In the genomic region with DNA sequence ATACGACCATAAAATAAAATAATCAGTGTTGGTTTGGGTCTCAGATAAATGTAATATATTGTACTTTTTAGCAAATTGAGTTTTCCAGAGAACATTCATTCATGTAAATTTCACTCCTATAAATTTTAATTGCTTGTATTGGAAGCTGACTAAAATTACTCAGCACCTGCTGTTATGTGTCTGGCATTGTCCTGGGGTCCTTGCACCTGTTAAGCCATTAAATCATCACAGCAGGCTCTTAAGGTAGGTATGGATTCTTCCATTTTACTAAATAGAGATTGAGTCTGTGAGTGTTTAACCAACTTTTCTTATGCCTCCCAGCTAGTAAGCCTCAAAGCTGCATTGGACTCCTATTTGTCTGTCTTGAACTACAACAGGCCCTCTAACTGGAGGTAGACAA, we compare ENCODE assay signal across 9 cellular contexts.
DNase-seq lines count a peak whose midpoint lies in the region; ATAC-seq, FAIRE-seq and TF ChIP-seq lines count a peak whose summit lies in the region.
"Had no signal": no experiment of that assay in that cellular context is flagged by ENCODE, and none has a peak within 500 bp of the region (broad histone marks: within the 10 kb centered on the region; RNA-seq: fewer than 3 reads in every experiment).

No MANE protein-coding gene starts in this region.

- in situ Hi-C loops in HepG2 (cut with HindIII; ENCODE audit: extremely low pct_ligation_motif_present, low pct_unique_long_range_greater_than_20kb) = no loop called here

- no peak for FAIRE-seq in HepG2 (lab: Jason Lieb, UNC)

- H3K27me3 ChIP-seq in liver (ENCODE audit: control insufficient read depth in 4 of 4, insufficient read depth in 4 of 4, low read length in 3 of 4) (no peaks in the 10 kb centered on the region), HepG2 (ENCODE audit: control insufficient read depth in 1 of 2, insufficient read depth in 2 of 2, low read length in 2 of 2) (no peaks in the 10 kb centered on the region), mucosa of rectum (ENCODE audit: control insufficient read depth in 2 of 2, insufficient read depth in 2 of 2, low read length in 2 of 2) (no peaks in the 10 kb centered on the region), esophagus squamous epithelium (no peaks in the 10 kb centered on the region)

- POLR2A ChIA-PET in HepG2 (lab: Yijun Ruan, JAX) = no interaction called here
- POLR2A ChIA-PET in activated CD8-positive, alpha-beta T cell treated with anti-CD3 and anti-CD28 coated beads, Interleukin-2, amount 10 ng/mL, durations not matched to agents 7 days and 5 days (lab: Charles Lee) = interaction anchor here (3.4 kb wide), 1 partner anchor 305 kb away, joined by 12 read pairs; a partner anchor contains a TSS

- DNase-seq in HepG2 (ENCODE audit: low spot score) = no peak
- no peak for DNase-seq in activated CD8-positive, alpha-beta T cell treated with anti-CD3 and anti-CD28 coated beads, Interleukin-2, amount 10 ng/mL, durations not matched to agents 7 days and 5 days
- no peak for DNase-seq in amniotic stem cell (lab: John Stamatoyannopoulos, UW)
- no peak for DNase-seq in left lobe of liver (ENCODE audit: low spot score)
- DNase-seq in esophagus squamous epithelium (lab: John Stamatoyannopoulos, UW) = no peak
- DNase-seq: SIG-M5 had no signal

- no peaks in the 10 kb centered on the region for H3K36me3 ChIP-seq in liver (ENCODE audit: control insufficient read depth in 4 of 4, insufficient read depth in 3 of 4, low read depth in 1 of 4, low read length in 3 of 4)
- no peaks in the 10 kb centered on the region for H3K36me3 ChIP-seq in HepG2 (replicated peaks in 1 of 2; ENCODE audit: control insufficient read depth in 1 of 2, insufficient read depth in 2 of 2, low read length in 2 of 2)
- no peaks in the 10 kb centered on the region for H3K36me3 ChIP-seq in mucosa of rectum (ENCODE audit: control insufficient read depth in 2 of 2, insufficient read depth in 2 of 2, low read length in 2 of 2)
- H3K36me3 ChIP-seq in esophagus squamous epithelium = no peaks in the 10 kb centered on the region

- TF ChIP-seq CTCF in liver (IDR thresholded peaks at IDR 0.05; ENCODE audit: low read depth, low read length, missing input control) = no peak
- TF ChIP-seq CTCF in HepG2 (CRISPR knock-in tag; IDR thresholded peaks at IDR 0.05) = no peak
- no peak for TF ChIP-seq CTCF in esophagus squamous epithelium (IDR thresholded peaks at IDR 0.05)

- ATAC-seq in HepG2 (no peak), left lobe of liver (no peak), HG02852 (IDR thresholded peaks at IDR 0.05; ENCODE audit: unreplicated experiment) (no peak)
- no peak for ATAC-seq in activated CD8-positive, alpha-beta T cell treated with anti-CD3 and anti-CD28 coated beads, Interleukin-2, amount 10 ng/mL, durations not matched to agents 7 days and 5 days

- H3K4me3 ChIP-seq in liver (ENCODE audit: low read depth in 1 of 3, low read length in 3 of 3) (peak overlapping the region in 1 of 3 donors; percentile 36), HepG2 (replicated peaks in 1 of 3; ENCODE audit: insufficient read depth in 1 of 3, low read depth in 2 of 3, low read length in 3 of 3) (no peak overlapping the region), mucosa of rectum (ENCODE audit: low read length in 2 of 2) (peak overlapping the region; percentile 59 to 60), esophagus squamous epithelium (peak overlapping the region in 2 of 4 donors; percentile 15 to 48)

- H3K4me1 Mint-ChIP-seq in activated CD8-positive, alpha-beta T cell treated with anti-CD3 and anti-CD28 coated beads, Interleukin-2, amount 10 ng/mL, durations not matched to agents 7 days and 5 days (ENCODE audit: low read depth) = peaks cover 64% of the 10 kb centered on the region

- BruUV-seq in HepG2 (replicated peaks; lab: Mats Ljungman, UMichigan) = no TSS peak

- no peaks in the 10 kb centered on the region for H3K9me3 ChIP-seq in liver (ENCODE audit: control insufficient read depth in 4 of 4, low read length in 3 of 4)
- no peaks in the 10 kb centered on the region for H3K9me3 ChIP-seq in HepG2 (ENCODE audit: low read length)
- H3K9me3 ChIP-seq in mucosa of rectum (ENCODE audit: control insufficient read depth in 2 of 2, low read length in 2 of 2) = no peaks in the 10 kb centered on the region
- no peaks in the 10 kb centered on the region for H3K9me3 ChIP-seq in esophagus squamous epithelium

- no peak overlapping the region for H3K4me2 ChIP-seq in HepG2 (ENCODE audit: low read depth, low read length)

- H3K27me3 Mint-ChIP-seq in activated CD8-positive, alpha-beta T cell treated with anti-CD3 and anti-CD28 coated beads, Interleukin-2, amount 10 ng/mL, durations not matched to agents 7 days and 5 days (ENCODE audit: low read depth) = no peaks in the 10 kb centered on the region

- peak overlapping the region; percentile 78 for H3K4me3 Mint-ChIP-seq in activated CD8-positive, alpha-beta T cell treated with anti-CD3 and anti-CD28 coated beads, Interleukin-2, amount 10 ng/mL, durations not matched to agents 7 days and 5 days

- WGBS in liver = 63% methylated on average over 1 of the region's 1 CpG
- WGBS in HepG2 (ENCODE audit: low lambda C conversion rate) = 3% methylated on average over 1 of the region's 1 CpG
- 29 to 33% methylated on average over 1 of the region's 1 CpG for WGBS in esophagus squamous epithelium, 2 donors

- TF ChIP-seq POLR2A in HepG2 (IDR thresholded peaks at IDR 0.05; ENCODE audit: insufficient read depth in 1 of 2, low read depth in 2 of 2, low read length in 2 of 2) (no peak), esophagus squamous epithelium (IDR thresholded peaks at IDR 0.05) (no peak)

- CTCF ChIA-PET in HepG2 (lab: Yijun Ruan, JAX; ENCODE audit: low intra/inter-chr PET ratio, low total read pairs) = no interaction called here
- CTCF ChIA-PET in activated CD8-positive, alpha-beta T cell treated with anti-CD3 and anti-CD28 coated beads, Interleukin-2, amount 10 ng/mL, durations not matched to agents 7 days and 5 days (lab: Charles Lee) = interaction anchor here (0.7 to 1.5 kb wide), 4 partner anchors 15 to 232 kb away, joined by 3 to 4 read pairs (median 3); no protein-coding TSS in a partner anchor

- no peak for TF ChIP-seq RAD21 in liver (IDR thresholded peaks at IDR 0.05)
- TF ChIP-seq RAD21 in HepG2 (CRISPR knock-in tag; IDR thresholded peaks at IDR 0.05) = no peak

- peak overlapping the region; percentile 15 to 54 for H3K9ac ChIP-seq in liver (ENCODE audit: low read depth in 1 of 2, low read length in 2 of 2)
- H3K9ac ChIP-seq in HepG2 (ENCODE audit: insufficient read depth, low read depth, low read length) = no peak overlapping the region
- H3K9ac ChIP-seq in mucosa of rectum (ENCODE audit: low read depth in 1 of 2, low read length in 2 of 2) = no peak overlapping the region

- H3K79me2 ChIP-seq in HepG2 (ENCODE audit: insufficient read depth, low read length) = no peaks in the 10 kb centered on the region

- H3K27ac Mint-ChIP-seq in activated CD8-positive, alpha-beta T cell treated with anti-CD3 and anti-CD28 coated beads, Interleukin-2, amount 10 ng/mL, durations not matched to agents 7 days and 5 days = peak overlapping the region; percentile 85

- no peaks in the 10 kb centered on the region for H3K9me3 Mint-ChIP-seq in activated CD8-positive, alpha-beta T cell treated with anti-CD3 and anti-CD28 coated beads, Interleukin-2, amount 10 ng/mL, durations not matched to agents 7 days and 5 days (ENCODE audit: insufficient read depth)

- H3K27ac ChIP-seq in liver (ENCODE audit: low read depth in 1 of 2, low read length in 2 of 2) = peak overlapping the region in 1 of 2 donors; percentile 13
- H3K27ac ChIP-seq in HepG2 (ENCODE audit: extremely low read length, insufficient read depth, low read length) = no peak overlapping the region
- peak overlapping the region in 1 of 2 donors; percentile 1 for H3K27ac ChIP-seq in mucosa of rectum (ENCODE audit: low read depth in 2 of 2, low read length in 2 of 2)
- H3K27ac ChIP-seq in esophagus squamous epithelium = peak overlapping the region in 2 of 4 donors; percentile 7 to 39

- H3K4me1 ChIP-seq in liver (ENCODE audit: control insufficient read depth in 4 of 4, insufficient read depth in 4 of 4, low read length in 3 of 4) (peaks cover 5 to 16% (median 6%) of the 10 kb centered on the region in 4 donors), HepG2 (ENCODE audit: insufficient read depth, low read length) (no peaks in the 10 kb centered on the region), mucosa of rectum (ENCODE audit: control insufficient read depth in 2 of 2, insufficient read depth in 2 of 2, low read length in 2 of 2) (peaks cover 2 to 8% of the 10 kb centered on the region in 2 donors), esophagus squamous epithelium (peaks cover 9 to 32% (median 9%) of the 10 kb centered on the region in 3 donors)

- peaks cover 34% of the 10 kb centered on the region for H3K36me3 Mint-ChIP-seq in activated CD8-positive, alpha-beta T cell treated with anti-CD3 and anti-CD28 coated beads, Interleukin-2, amount 10 ng/mL, durations not matched to agents 7 days and 5 days (ENCODE audit: low read depth)

- H4K20me1 ChIP-seq in HepG2 (ENCODE audit: insufficient read depth, low read length) = no peaks in the 10 kb centered on the region

- no peak overlapping the region for H2AFZ ChIP-seq in HepG2 (ENCODE audit: low read length)

- intact Hi-C loops in HepG2 (cut with micrococcal nuclease; ENCODE audit: unreplicated experiment) = no loop called here
- intact Hi-C loops in esophagus squamous epithelium (cut with DNase I) = no loop called here

- TF ChIP-seq EP300 in HepG2 (IDR thresholded peaks at IDR 0.05; ENCODE audit: low read depth in 2 of 2, low read length in 2 of 2) (no peak), HepG2 (CRISPR knock-in tag; IDR thresholded peaks at IDR 0.05; ENCODE audit: borderline replicate concordance) (no peak)

TF ChIP-seq in liver, 16 proteins besides CTCF, POLR2A, EP300 and RAD21 (continues in another document):
- TF ChIP-seq FOXA2 (IDR thresholded peaks at IDR 0.05) (no peak), TAF1 (conservative IDR thresholded peaks at IDR 0.05) (no peak), GABPA (IDR thresholded peaks at IDR 0.05 in 1 of 2, conservative IDR thresholded peaks at IDR 0.05 in 1 of 2) (no peak), JUND (IDR thresholded peaks at IDR 0.05) (no peak), FOXA1 (IDR thresholded peaks at IDR 0.05) (no peak), HNF4G (IDR thresholded peaks at IDR 0.05) (no peak), YY1 (IDR thresholded peaks at IDR 0.05) (no peak), HNF4A (conservative IDR thresholded peaks at IDR 0.05) (no peak)

TF ChIP-seq in HepG2, 621 proteins besides CTCF, POLR2A, EP300 and RAD21:
- TF ChIP-seq, protein P1, sequence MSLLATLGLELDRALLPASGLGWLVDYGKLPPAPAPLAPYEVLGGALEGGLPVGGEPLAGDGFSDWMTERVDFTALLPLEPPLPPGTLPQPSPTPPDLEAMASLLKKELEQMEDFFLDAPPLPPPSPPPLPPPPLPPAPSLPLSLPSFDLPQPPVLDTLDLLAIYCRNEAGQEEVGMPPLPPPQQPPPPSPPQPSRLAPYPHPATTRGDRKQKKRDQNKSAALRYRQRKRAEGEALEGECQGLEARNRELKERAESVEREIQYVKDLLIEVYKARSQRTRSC (CRISPR knock-in tag; IDR thresholded peaks at IDR 0.05; ENCODE audit: low read depth) = no peak
- no peak for TF ChIP-seq MLLT10 (CRISPR knock-in tag; IDR thresholded peaks at IDR 0.05)

Comparison
In these comparisons a context has a peak if more than half of its experiments do, and no peak if none do; other contexts are left out.
1. H3K9ac ChIP-seq: peak in liver (2 of 2); none in HepG2 (single experiment) and mucosa of rectum (0 of 2).
2. H3K4me3 ChIP-seq: peak in mucosa of rectum (2 of 2); none in HepG2 (0 of 3).